Comparison of ENCODE assay signal across 7 cellular contexts in the genomic region with DNA sequence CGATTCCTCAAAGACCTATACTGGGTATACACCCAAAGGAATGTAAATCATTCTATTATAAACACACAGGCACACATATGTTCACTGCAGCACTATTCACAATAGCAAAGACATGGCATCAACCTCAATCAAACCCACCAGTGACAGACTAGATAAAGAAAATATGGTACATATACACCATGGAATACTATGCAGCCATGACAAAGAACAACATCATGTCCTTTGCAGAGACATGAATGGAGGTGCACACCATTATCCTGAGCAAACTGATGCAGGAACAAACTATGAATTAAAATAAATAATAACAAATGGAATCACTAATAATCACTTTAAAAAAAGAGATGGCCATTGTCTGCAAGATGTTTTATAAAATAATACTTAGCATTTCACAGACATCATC.
"Had no signal": no experiment of that assay in that cellular context is flagged by ENCODE, and none has a peak within 500 bp of the region (broad histone marks: within the 10 kb centered on the region; RNA-seq: fewer than 3 reads in every experiment).

No MANE protein-coding gene starts in this region.

- ATAC-seq: HepG2 had no signal

- H3K27ac ChIP-seq: HL-60, KMS-11 had no signal

- DNase-seq: IMR-90, KBM-7, KG1 had no signal

- H3K4me2 ChIP-seq: KMS-11 had no signal

- H3K9ac ChIP-seq: KMS-11 had no signal

- FAIRE-seq: HepG2, HTR-8/SVneo had no signal
